In the genomic region with DNA sequence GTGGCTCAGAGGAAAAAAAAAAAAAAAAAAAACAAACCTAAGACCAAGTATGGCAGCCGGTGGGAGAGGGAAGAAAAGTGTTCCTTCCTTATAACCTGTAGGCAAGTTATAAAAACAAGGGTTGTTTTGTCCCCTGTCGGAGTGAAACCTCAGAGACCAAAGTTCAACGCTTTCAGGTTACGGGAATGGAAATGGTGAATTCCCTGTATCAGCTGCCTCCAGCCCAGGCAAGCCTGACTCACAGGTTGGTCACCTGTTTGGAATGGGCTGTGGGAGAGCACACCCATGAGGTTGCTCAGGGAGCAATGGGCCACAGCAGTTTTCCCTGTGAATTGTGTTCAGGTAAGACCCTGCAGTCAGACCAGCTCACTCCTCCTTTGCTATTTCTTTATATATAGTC, we compare ENCODE assay signal across 13 cellular contexts.
DNase-seq lines count a peak whose midpoint lies in the region; ATAC-seq and TF ChIP-seq lines count a peak whose summit lies in the region.
"Had no signal": no experiment of that assay in that cellular context is flagged by ENCODE, and none has a peak within 500 bp of the region (broad histone marks: within the 10 kb centered on the region; RNA-seq: fewer than 3 reads in every experiment).

No MANE protein-coding gene starts in this region.

- no peaks in the 10 kb centered on the region for H3K9me3 ChIP-seq in testis

- WGBS in testis, 2 donors = 92 to 93% methylated on average over 4 of the region's 4 CpGs

- H3K27me3 Mint-ChIP-seq in effector memory CD8-positive, alpha-beta T cell = no peaks in the 10 kb centered on the region
- H3K27me3 Mint-ChIP-seq: dendritic cell treated with granulocyte-macrophage colony-stimulating factor and Interleukin-4, amounts not matched to agents 40 ng/mL and 50 ng/mL, for 4 days; memory B cell had no signal

- peaks cover 2% of the 10 kb centered on the region for H3K36me3 Mint-ChIP-seq in effector memory CD8-positive, alpha-beta T cell (ENCODE audit: insufficient read depth)

- in situ Hi-C loops in ACHN (cut with HindIII; ENCODE audit: low pct_ligation_motif_present, low pct_unique_long_range_greater_than_20kb, low sequenced_read_pairs) = no loop called here

- H3K9me3 Mint-ChIP-seq in effector memory CD8-positive, alpha-beta T cell = peaks cover 0 to 2% of the 10 kb centered on the region in 2 donors
- H3K9me3 Mint-ChIP-seq: dendritic cell treated with granulocyte-macrophage colony-stimulating factor and Interleukin-4, amounts not matched to agents 40 ng/mL and 50 ng/mL, for 4 days; memory B cell had no signal

- TF ChIP-seq CTCF in testis (IDR thresholded peaks at IDR 0.05) = no peak

- H3K27ac ChIP-seq in testis = no peak overlapping the region

- peaks cover 18 to 24% of the 10 kb centered on the region in 2 donors for H3K4me1 Mint-ChIP-seq in effector memory CD8-positive, alpha-beta T cell (ENCODE audit: low read depth in 2 of 2)

- intact Hi-C loops in testis (cut with DNase I; ENCODE audit: low total_unique reads) = no loop called here

- H3K27ac Mint-ChIP-seq in effector memory CD8-positive, alpha-beta T cell = peak overlapping the region in 1 of 2 donors; percentile 59
- H3K27ac Mint-ChIP-seq: dendritic cell treated with granulocyte-macrophage colony-stimulating factor and Interleukin-4, amounts not matched to agents 40 ng/mL and 50 ng/mL, for 4 days; memory B cell had no signal

- H3K4me1 ChIP-seq in testis = peaks cover 9% of the 10 kb centered on the region

- TF ChIP-seq POLR2A in testis (IDR thresholded peaks at IDR 0.05) = no peak

- H3K4me3 ChIP-seq in testis = no peak overlapping the region

- no peak overlapping the region for H3K4me3 Mint-ChIP-seq in effector memory CD8-positive, alpha-beta T cell
- H3K4me3 Mint-ChIP-seq: CD8-positive, alpha-beta memory T cell; dendritic cell treated with granulocyte-macrophage colony-stimulating factor and Interleukin-4, amounts not matched to agents 40 ng/mL and 50 ng/mL, for 4 days; memory B cell had no signal

- no peaks in the 10 kb centered on the region for H3K27me3 ChIP-seq in testis

- DNase-seq in ACHN (peak; percentile 88), HS-5 (ENCODE audit: low read depth) (peak; percentile 53), amniotic epithelial cell (ENCODE audit: low read depth) (peak; percentile 81), left lobe of liver (ENCODE audit: low spot score) (peak; percentile 64), testis (no peak)
- no peak for DNase-seq in effector memory CD8-positive, alpha-beta T cell
- DNase-seq: activated CD4-positive, CD25-positive, alpha-beta regulatory T cell treated with anti-CD3 and anti-CD28 coated beads, Interleukin-2, amount 50 U/mL, for 72 hours; NCI-H524 had no signal

- ATAC-seq in left lobe of liver (peak; percentile 93), GM18511 (IDR thresholded peaks at IDR 0.05; ENCODE audit: unreplicated experiment) (no peak), GM19395 (IDR thresholded peaks at IDR 0.05; ENCODE audit: unreplicated experiment) (no peak)
- ATAC-seq in effector memory CD8-positive, alpha-beta T cell (replicated peaks) = no peak

- no peaks in the 10 kb centered on the region for H3K36me3 ChIP-seq in testis (ENCODE audit: low read depth, missing control alignments)

Comparison
In these comparisons a context has a peak if more than half of its experiments do, and no peak if none do; other contexts are left out.
1. DNase-seq: peak in ACHN (single experiment), HS-5 (single experiment), amniotic epithelial cell (single experiment) and left lobe of liver (single experiment); none in testis (single experiment) and effector memory CD8-positive, alpha-beta T cell (0 of 3).